24 cellular contexts compared by ENCODE assay signal in the genomic region with DNA sequence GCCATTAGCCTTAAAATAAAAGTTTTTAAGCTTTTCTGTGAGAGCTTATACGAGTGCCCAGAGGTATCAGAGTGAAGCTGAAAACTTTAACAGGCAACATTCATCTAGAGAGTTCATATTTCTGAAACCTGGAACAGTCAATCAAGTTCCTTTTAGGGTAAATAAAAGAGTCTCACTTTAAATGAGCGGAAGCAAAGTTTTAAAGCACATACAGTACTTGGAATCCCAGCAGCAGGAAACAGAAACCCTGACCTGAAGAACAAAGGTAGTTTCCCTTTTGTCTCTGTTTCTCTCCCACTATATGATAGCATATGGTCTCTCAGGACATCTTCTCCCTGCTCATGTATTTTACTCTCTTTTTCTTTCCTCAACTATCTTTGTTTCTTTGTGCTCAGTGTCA.
A peak's percentile ranks its signal among the peaks of the same experiment; 100 is the strongest.
DNase-seq lines count a peak whose midpoint lies in the region; ATAC-seq and TF ChIP-seq lines count a peak whose summit lies in the region.
"Had no signal": no experiment of that assay in that cellular context is flagged by ENCODE, and none has a peak within 500 bp of the region (broad histone marks: within the 10 kb centered on the region; RNA-seq: fewer than 3 reads in every experiment).

No MANE protein-coding gene starts in this region.

- H3K4me2 ChIP-seq in smooth muscle cell = no peak overlapping the region
- H3K4me2 ChIP-seq: BLaER1, KMS-11, PC-9 had no signal

- peaks cover 10% of the 10 kb centered on the region for H3K4me1 Mint-ChIP-seq in activated naive CD4-positive, alpha-beta T cell treated with anti-CD3 and anti-CD28 coated beads, Interleukin-2, amount 10 ng/mL, durations not matched to agents 7 days and 5 days
- peaks cover 12% of the 10 kb centered on the region for H3K4me1 Mint-ChIP-seq in activated CD8-positive, alpha-beta T cell treated with anti-CD3 and anti-CD28 coated beads, Interleukin-2, amount 10 ng/mL, durations not matched to agents 7 days and 5 days (ENCODE audit: low read depth)
- H3K4me1 Mint-ChIP-seq: IgD-negative memory B cell had no signal

- no peaks in the 10 kb centered on the region for H3K4me1 ChIP-seq in smooth muscle cell (ENCODE audit: low read depth)
- H3K4me1 ChIP-seq: BLaER1 had no signal

- POLR2A ChIA-PET in activated CD8-positive, alpha-beta T cell treated with anti-CD3 and anti-CD28 coated beads, Interleukin-2, amount 10 ng/mL, durations not matched to agents 7 days and 5 days (lab: Charles Lee) = no interaction called here

- no peaks in the 10 kb centered on the region for H3K27me3 Mint-ChIP-seq in activated naive CD4-positive, alpha-beta T cell treated with anti-CD3 and anti-CD28 coated beads, Interleukin-2, amount 10 ng/mL, durations not matched to agents 7 days and 5 days
- peaks cover 2% of the 10 kb centered on the region for H3K27me3 Mint-ChIP-seq in activated CD8-positive, alpha-beta T cell treated with anti-CD3 and anti-CD28 coated beads, Interleukin-2, amount 10 ng/mL, durations not matched to agents 7 days and 5 days (ENCODE audit: low read depth)
- H3K27me3 Mint-ChIP-seq: CD4-positive, CD25-positive, alpha-beta regulatory T cell had no signal

- intact Hi-C loops in left colon (cut with DNase I, micrococcal nuclease) = no loop called here

- H3F3A ChIP-seq in smooth muscle cell (ENCODE audit: low read depth) = no peaks in the 10 kb centered on the region

- H3K9me3 ChIP-seq in smooth muscle cell (replicated peaks; ENCODE audit: low read depth) = no peaks in the 10 kb centered on the region

- H3K9me3 Mint-ChIP-seq in activated naive CD4-positive, alpha-beta T cell treated with anti-CD3 and anti-CD28 coated beads, Interleukin-2, amount 10 ng/mL, durations not matched to agents 7 days and 5 days = no peaks in the 10 kb centered on the region
- no peaks in the 10 kb centered on the region for H3K9me3 Mint-ChIP-seq in activated CD8-positive, alpha-beta T cell treated with anti-CD3 and anti-CD28 coated beads, Interleukin-2, amount 10 ng/mL, durations not matched to agents 7 days and 5 days (ENCODE audit: insufficient read depth)
- H3K9me3 Mint-ChIP-seq: CD4-positive, CD25-positive, alpha-beta regulatory T cell; IgD-negative memory B cell had no signal

- no peaks in the 10 kb centered on the region for H3K27me3 ChIP-seq in smooth muscle cell (ENCODE audit: low read depth)

- H3K79me2 ChIP-seq in smooth muscle cell (ENCODE audit: low read depth) = no peaks in the 10 kb centered on the region

- H3K4me3 Mint-ChIP-seq in activated naive CD4-positive, alpha-beta T cell treated with anti-CD3 and anti-CD28 coated beads, Interleukin-2, amount 10 ng/mL, durations not matched to agents 7 days and 5 days = no peak overlapping the region
- H3K4me3 Mint-ChIP-seq in activated CD8-positive, alpha-beta T cell treated with anti-CD3 and anti-CD28 coated beads, Interleukin-2, amount 10 ng/mL, durations not matched to agents 7 days and 5 days = peak overlapping the region; percentile 42
- H3K4me3 Mint-ChIP-seq: CD4-positive, CD25-positive, alpha-beta regulatory T cell; IgD-negative memory B cell had no signal

- H3K27ac Mint-ChIP-seq in activated naive CD4-positive, alpha-beta T cell treated with anti-CD3 and anti-CD28 coated beads, Interleukin-2, amount 10 ng/mL, durations not matched to agents 7 days and 5 days = peak overlapping the region; percentile 62
- H3K27ac Mint-ChIP-seq in activated CD8-positive, alpha-beta T cell treated with anti-CD3 and anti-CD28 coated beads, Interleukin-2, amount 10 ng/mL, durations not matched to agents 7 days and 5 days = peak overlapping the region; percentile 52
- H3K27ac Mint-ChIP-seq: CD4-positive, CD25-positive, alpha-beta regulatory T cell; IgD-negative memory B cell had no signal

- H3K27ac ChIP-seq in smooth muscle cell (ENCODE audit: low read depth) = no peak overlapping the region
- H3K27ac ChIP-seq: BLaER1, KMS-11, PC-9, RWPE1 had no signal

- CTCF ChIA-PET in activated naive CD4-positive, alpha-beta T cell treated with anti-CD3 and anti-CD28 coated beads, Interleukin-2, amount 10 ng/mL, durations not matched to agents 7 days and 5 days (lab: Charles Lee) = no interaction called here
- CTCF ChIA-PET in activated CD8-positive, alpha-beta T cell treated with anti-CD3 and anti-CD28 coated beads, Interleukin-2, amount 10 ng/mL, durations not matched to agents 7 days and 5 days (lab: Charles Lee) = interaction anchor here (1.5 kb wide), 1 partner anchor 10 kb away, joined by 4 read pairs; no protein-coding TSS in a partner anchor

- no peak overlapping the region for H2AFZ ChIP-seq in smooth muscle cell (ENCODE audit: low read depth)
- H2AFZ ChIP-seq: PC-9 had no signal

- H3K4me3 ChIP-seq in smooth muscle cell = no peak overlapping the region
- H3K4me3 ChIP-seq: BLaER1, PC-9 had no signal

- no peaks in the 10 kb centered on the region for H3K36me3 ChIP-seq in smooth muscle cell (ENCODE audit: low read depth)
- H3K36me3 ChIP-seq: BLaER1 had no signal

- no peaks in the 10 kb centered on the region for H3K36me3 Mint-ChIP-seq in activated naive CD4-positive, alpha-beta T cell treated with anti-CD3 and anti-CD28 coated beads, Interleukin-2, amount 10 ng/mL, durations not matched to agents 7 days and 5 days
- H3K36me3 Mint-ChIP-seq in activated CD8-positive, alpha-beta T cell treated with anti-CD3 and anti-CD28 coated beads, Interleukin-2, amount 10 ng/mL, durations not matched to agents 7 days and 5 days (ENCODE audit: low read depth) = no peaks in the 10 kb centered on the region
- H3K36me3 Mint-ChIP-seq: CD4-positive, CD25-positive, alpha-beta regulatory T cell; IgD-negative memory B cell had no signal

- ATAC-seq in GM19438 (IDR thresholded peaks at IDR 0.05; ENCODE audit: low read depth, unreplicated experiment) (peak; percentile 75), left colon (peak; percentile 64)
- no peak for ATAC-seq in activated CD8-positive, alpha-beta T cell treated with anti-CD3 and anti-CD28 coated beads, Interleukin-2, amount 10 ng/mL, durations not matched to agents 7 days and 5 days
- ATAC-seq: HCT116 had no signal

- no peak overlapping the region for H3K9ac ChIP-seq in smooth muscle cell (ENCODE audit: low read depth)
- H3K9ac ChIP-seq: BLaER1, KMS-11 had no signal

- no peak for DNase-seq in activated naive CD4-positive, alpha-beta T cell treated with anti-CD3 and anti-CD28 coated beads, Interleukin-2, amount 10 ng/mL, durations not matched to agents 7 days and 5 days
- DNase-seq in activated naive CD4-positive, alpha-beta T cell treated with anti-CD3 and anti-CD28 coated beads, Interleukin-2, amount 50 U/mL, for 16 hours = no peak
- no peak for DNase-seq in activated CD8-positive, alpha-beta T cell treated with anti-CD3 and anti-CD28 coated beads, Interleukin-2, amount 10 ng/mL, durations not matched to agents 7 days and 5 days
- DNase-seq in left colon (no peak), HuH-7.5 (ENCODE audit: low spot score) (no peak), smooth muscle cell (lab: John Stamatoyannopoulos, UW; ENCODE audit: unreplicated experiment) (no peak)
- DNase-seq in activated T-cell treated with anti-CD3 and anti-CD28 coated beads, Interleukin-2, amount 50 U/mL, for 48 hours = no peak
- DNase-seq: DMS153, DND-41, MM.1S, NCI-H1417, NCI-H1694, NCI-H2029 treated with DMSO at 0.1 percent for 48 hours, NCI-H446 treated with DMSO at 0.1 percent for 48 hours, NCI-H526 treated with DMSO at 0.1 percent for 48 hours, PC-9, SHP77 had no signal

- WGBS in smooth muscle cell (ENCODE audit: low lambda C conversion rate) = 74% methylated on average over 2 of the region's 2 CpGs

- H4K20me1 ChIP-seq in smooth muscle cell (ENCODE audit: low read depth) = no peaks in the 10 kb centered on the region
- H4K20me1 ChIP-seq: BLaER1 had no signal

- TF ChIP-seq CTCF in smooth muscle cell (IDR thresholded peaks at IDR 0.05; ENCODE audit: borderline replicate concordance, insufficient read depth, poor library complexity, severe bottlenecking) = no peak
